Comparison of ENCODE assay signal across 16 cellular contexts in the genomic region with DNA sequence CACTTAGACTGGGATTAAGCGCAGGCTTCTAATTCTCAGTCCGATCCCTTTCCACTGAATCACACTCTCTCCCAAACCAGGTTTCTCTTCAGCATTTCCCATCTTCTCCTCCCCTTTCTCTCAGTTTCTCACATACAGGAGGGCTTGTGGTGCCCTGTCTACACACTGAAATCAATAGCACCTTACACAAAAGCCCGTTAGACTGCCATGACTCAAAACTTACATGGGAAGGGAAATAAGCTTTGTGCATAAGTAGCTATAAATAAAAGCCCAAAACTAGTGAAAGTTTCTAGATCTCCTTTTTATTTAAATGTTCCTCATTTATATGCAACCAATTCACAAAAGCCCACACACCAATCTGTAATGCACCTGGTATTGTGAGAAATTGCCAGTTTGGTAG.
DNase-seq lines count a peak whose midpoint lies in the region; ATAC-seq, FAIRE-seq and TF ChIP-seq lines count a peak whose summit lies in the region.
"Had no signal": no experiment of that assay in that cellular context is flagged by ENCODE, and none has a peak within 500 bp of the region (broad histone marks: within the 10 kb centered on the region; RNA-seq: fewer than 3 reads in every experiment).

No MANE protein-coding gene starts in this region.

- peaks cover 23% of the 10 kb centered on the region for H3K4me1 ChIP-seq in GM12878 (ENCODE audit: control insufficient read depth, insufficient read depth, low read length)

- no peaks in the 10 kb centered on the region for H3K9me3 Mint-ChIP-seq in activated naive CD4-positive, alpha-beta T cell treated with anti-CD3 and anti-CD28 coated beads for 36 hours
- H3K9me3 Mint-ChIP-seq in activated CD4-positive, alpha-beta memory T cell treated with anti-CD3 and anti-CD28 coated beads, Interleukin-2, amount 10 ng/mL, durations not matched to agents 7 days and 5 days = no peaks in the 10 kb centered on the region
- H3K9me3 Mint-ChIP-seq: IgD-negative memory B cell had no signal

- WGBS in GM12878 (ENCODE audit: insufficient coverage, insufficient replicate concordance, low lambda C conversion rate, missing lambda C conversion rate) = 41% methylated on average over 3 of the region's 3 CpGs

- no peak overlapping the region for H3K27ac ChIP-seq in GM12878 (ENCODE audit: control insufficient read depth, insufficient read depth)
- H3K27ac ChIP-seq: RWPE1 had no signal

- CTCF ChIA-PET in GM12878 (lab: Yijun Ruan, JAX) = no interaction called here
- CTCF ChIA-PET in activated naive CD4-positive, alpha-beta T cell treated with anti-CD3 and anti-CD28 coated beads for 36 hours (lab: Charles Lee) = no interaction called here
- CTCF ChIA-PET in activated CD4-positive, alpha-beta memory T cell treated with anti-CD3 and anti-CD28 coated beads, Interleukin-2, amount 10 ng/mL, durations not matched to agents 7 days and 5 days (lab: Charles Lee) = no interaction called here

- no peaks in the 10 kb centered on the region for H4K20me1 ChIP-seq in GM12878 (ENCODE audit: control insufficient read depth, insufficient read depth)

- H2AFZ ChIP-seq in GM12878 (ENCODE audit: control insufficient read depth, low read depth, low read length) = no peak overlapping the region

- no peaks in the 10 kb centered on the region for H3K9me3 ChIP-seq in GM12878 (replicated peaks; ENCODE audit: control insufficient read depth, insufficient read depth, low read length)

- no peak overlapping the region for H3K9ac ChIP-seq in GM12878 (ENCODE audit: control insufficient read depth, insufficient read depth, low read length)

- H3K4me2 ChIP-seq in GM12878 (ENCODE audit: control insufficient read depth, insufficient read depth) = no peak overlapping the region

- ATAC-seq in GM18868 (IDR thresholded peaks at IDR 0.05; ENCODE audit: unreplicated experiment) (peak; percentile 57), HG03432 (IDR thresholded peaks at IDR 0.05; ENCODE audit: unreplicated experiment) (peak; percentile 55), GM12878 (no peak)

- no peaks in the 10 kb centered on the region for H3K36me3 ChIP-seq in GM12878 (ENCODE audit: control insufficient read depth in 2 of 2, insufficient read depth in 2 of 2, low read length in 1 of 2)

- H3K27me3 ChIP-seq in GM12878 (replicated peaks in 1 of 2; ENCODE audit: control insufficient read depth in 2 of 2, insufficient read depth in 2 of 2, low read length in 1 of 2) = no peaks in the 10 kb centered on the region

- POLR2A ChIA-PET in GM12878 (lab: Charles Lee) = interaction anchor here (0.6 kb wide), 1 partner anchor 255 kb away, joined by 3 read pairs; no protein-coding TSS in a partner anchor
- POLR2A ChIA-PET in activated CD4-positive, alpha-beta memory T cell treated with anti-CD3 and anti-CD28 coated beads, Interleukin-2, amount 10 ng/mL, durations not matched to agents 7 days and 5 days (lab: Charles Lee) = no interaction called here

- no peaks in the 10 kb centered on the region for H3K36me3 Mint-ChIP-seq in activated naive CD4-positive, alpha-beta T cell treated with anti-CD3 and anti-CD28 coated beads for 36 hours (ENCODE audit: low read depth)
- H3K36me3 Mint-ChIP-seq in activated CD4-positive, alpha-beta memory T cell treated with anti-CD3 and anti-CD28 coated beads, Interleukin-2, amount 10 ng/mL, durations not matched to agents 7 days and 5 days (ENCODE audit: low read depth) = no peaks in the 10 kb centered on the region
- H3K36me3 Mint-ChIP-seq: CD4-positive, CD25-positive, alpha-beta regulatory T cell had no signal

- no peaks in the 10 kb centered on the region for H3K79me2 ChIP-seq in GM12878 (ENCODE audit: control insufficient read depth, insufficient read depth, low read length)

- H3K4me3 Mint-ChIP-seq in activated naive CD4-positive, alpha-beta T cell treated with anti-CD3 and anti-CD28 coated beads for 36 hours = no peak overlapping the region
- H3K4me3 Mint-ChIP-seq in activated CD4-positive, alpha-beta memory T cell treated with anti-CD3 and anti-CD28 coated beads, Interleukin-2, amount 10 ng/mL, durations not matched to agents 7 days and 5 days = no peak overlapping the region
- H3K4me3 Mint-ChIP-seq: CD4-positive, CD25-positive, alpha-beta regulatory T cell had no signal

- intact Hi-C loops in GM12878 (cut with micrococcal nuclease; ENCODE audit: unreplicated experiment) = no loop called here
- intact Hi-C loops in activated naive CD4-positive, alpha-beta T cell treated with anti-CD3 and anti-CD28 coated beads for 36 hours (cut with micrococcal nuclease) = no loop called here

- H3K4me3 ChIP-seq in GM12878 = no peak overlapping the region

- TF ChIP-seq CTCF in D721Med (IDR thresholded peaks at IDR 0.05; ENCODE audit: insufficient read depth, missing control alignments) (no peak), GM12878 (IDR thresholded peaks at IDR 0.05 in 2 of 3, conservative IDR thresholded peaks at IDR 0.05 in 1 of 3; ENCODE audit: control insufficient read depth in 2 of 3, extremely low read depth in 1 of 3, insufficient read depth in 1 of 3, low read depth in 3 of 3, low read length in 3 of 3) (no peak)

- no TSS peak for BruUV-seq in GM12878 (replicated peaks; lab: Mats Ljungman, UMichigan)

- no peaks in the 10 kb centered on the region for H3K4me1 Mint-ChIP-seq in activated naive CD4-positive, alpha-beta T cell treated with anti-CD3 and anti-CD28 coated beads for 36 hours (ENCODE audit: low read depth)
- H3K4me1 Mint-ChIP-seq in activated CD4-positive, alpha-beta memory T cell treated with anti-CD3 and anti-CD28 coated beads, Interleukin-2, amount 10 ng/mL, durations not matched to agents 7 days and 5 days = no peaks in the 10 kb centered on the region
- H3K4me1 Mint-ChIP-seq: CD4-positive, CD25-positive, alpha-beta regulatory T cell had no signal

- TF ChIP-seq RAD21 in GM12878 (IDR thresholded peaks at IDR 0.05; ENCODE audit: insufficient read depth, low read depth, low read length) = no peak

- peak; percentile 60 for FAIRE-seq in D721Med (lab: Jason Lieb, UNC)
- peak; percentile 59 for FAIRE-seq in GM12878 (lab: Jason Lieb, UNC)

- TF ChIP-seq EP300 in GM12878 (IDR thresholded peaks at IDR 0.05; ENCODE audit: borderline replicate concordance in 1 of 2, control insufficient read depth in 1 of 2, low read depth in 2 of 2, low read length in 2 of 2) = no peak

- in situ Hi-C loops in GM12878 (cut with MboI) = no loop called here

- RAD21 ChIA-PET in GM12878 (lab: Charles Lee; ENCODE audit: unreplicated experiment) = no interaction called here

- DNase-seq in D721Med (ENCODE audit: insufficient read length, low spot score) = no peak
- no peak for DNase-seq in GM12878 (ENCODE audit: low read depth, low spot score)
- DNase-seq in activated naive CD4-positive, alpha-beta T cell treated with anti-CD3 and anti-CD28 coated beads for 36 hours = no peak
- no peak for DNase-seq in activated CD4-positive, alpha-beta memory T cell treated with anti-CD3 and anti-CD28 coated beads, Interleukin-2, amount 10 ng/mL, durations not matched to agents 7 days and 5 days
- DNase-seq in cortex of kidney (lab: John Stamatoyannopoulos, UW) = no peak
- no peak for DNase-seq in stimulated activated CD4-positive, alpha-beta T cell treated with anti-CD3 and anti-CD28 coated beads, Interleukin-4, amount 100 ng/mL, for 24 hours
- DNase-seq: CD4-positive, CD25-positive, alpha-beta regulatory T cell; GOT3; NCI-H1417; NCI-H1930; NCI-H526 treated with DMSO at 0.1 percent for 48 hours; T-helper 2 cell had no signal

- no peak for TF ChIP-seq POLR2A in GM12878 (IDR thresholded peaks at IDR 0.05; ENCODE audit: low read depth, low read length)

- SMC1A ChIA-PET in GM12878 (lab: Charles Lee; ENCODE audit: uncharacterized antibody, unreplicated experiment) = interaction anchor here (0.9 to 2.2 kb wide), 3 partner anchors 11 to 250 kb away, joined by 3 to 6 read pairs (median 4); no protein-coding TSS in a partner anchor

- H3K27me3 Mint-ChIP-seq in activated naive CD4-positive, alpha-beta T cell treated with anti-CD3 and anti-CD28 coated beads for 36 hours (ENCODE audit: low read depth) = no peaks in the 10 kb centered on the region
- no peaks in the 10 kb centered on the region for H3K27me3 Mint-ChIP-seq in activated CD4-positive, alpha-beta memory T cell treated with anti-CD3 and anti-CD28 coated beads, Interleukin-2, amount 10 ng/mL, durations not matched to agents 7 days and 5 days
- H3K27me3 Mint-ChIP-seq: CD4-positive, CD25-positive, alpha-beta regulatory T cell; IgD-negative memory B cell had no signal

- no peak overlapping the region for H3K27ac Mint-ChIP-seq in activated naive CD4-positive, alpha-beta T cell treated with anti-CD3 and anti-CD28 coated beads for 36 hours
- H3K27ac Mint-ChIP-seq in activated CD4-positive, alpha-beta memory T cell treated with anti-CD3 and anti-CD28 coated beads, Interleukin-2, amount 10 ng/mL, durations not matched to agents 7 days and 5 days = no peak overlapping the region
- H3K27ac Mint-ChIP-seq: CD4-positive, CD25-positive, alpha-beta regulatory T cell had no signal

TF ChIP-seq in GM12878, 131 proteins besides CTCF, POLR2A, EP300 and RAD21 (continues in another document):
- no peak for TF ChIP-seq ZNF217 (IDR thresholded peaks at IDR 0.05)
- TF ChIP-seq, protein P1, sequence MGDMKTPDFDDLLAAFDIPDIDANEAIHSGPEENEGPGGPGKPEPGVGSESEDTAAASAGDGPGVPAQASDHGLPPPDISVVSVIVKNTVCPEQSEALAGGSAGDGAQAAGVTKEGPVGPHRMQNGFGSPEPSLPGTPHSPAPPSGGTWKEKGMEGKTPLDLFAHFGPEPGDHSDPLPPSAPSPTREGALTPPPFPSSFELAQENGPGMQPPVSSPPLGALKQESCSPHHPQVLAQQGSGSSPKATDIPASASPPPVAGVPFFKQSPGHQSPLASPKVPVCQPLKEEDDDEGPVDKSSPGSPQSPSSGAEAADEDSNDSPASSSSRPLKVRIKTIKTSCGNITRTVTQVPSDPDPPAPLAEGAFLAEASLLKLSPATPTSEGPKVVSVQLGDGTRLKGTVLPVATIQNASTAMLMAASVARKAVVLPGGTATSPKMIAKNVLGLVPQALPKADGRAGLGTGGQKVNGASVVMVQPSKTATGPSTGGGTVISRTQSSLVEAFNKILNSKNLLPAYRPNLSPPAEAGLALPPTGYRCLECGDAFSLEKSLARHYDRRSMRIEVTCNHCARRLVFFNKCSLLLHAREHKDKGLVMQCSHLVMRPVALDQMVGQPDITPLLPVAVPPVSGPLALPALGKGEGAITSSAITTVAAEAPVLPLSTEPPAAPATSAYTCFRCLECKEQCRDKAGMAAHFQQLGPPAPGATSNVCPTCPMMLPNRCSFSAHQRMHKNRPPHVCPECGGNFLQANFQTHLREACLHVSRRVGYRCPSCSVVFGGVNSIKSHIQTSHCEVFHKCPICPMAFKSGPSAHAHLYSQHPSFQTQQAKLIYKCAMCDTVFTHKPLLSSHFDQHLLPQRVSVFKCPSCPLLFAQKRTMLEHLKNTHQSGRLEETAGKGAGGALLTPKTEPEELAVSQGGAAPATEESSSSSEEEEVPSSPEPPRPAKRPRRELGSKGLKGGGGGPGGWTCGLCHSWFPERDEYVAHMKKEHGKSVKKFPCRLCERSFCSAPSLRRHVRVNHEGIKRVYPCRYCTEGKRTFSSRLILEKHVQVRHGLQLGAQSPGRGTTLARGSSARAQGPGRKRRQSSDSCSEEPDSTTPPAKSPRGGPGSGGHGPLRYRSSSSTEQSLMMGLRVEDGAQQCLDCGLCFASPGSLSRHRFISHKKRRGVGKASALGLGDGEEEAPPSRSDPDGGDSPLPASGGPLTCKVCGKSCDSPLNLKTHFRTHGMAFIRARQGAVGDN (IDR thresholded peaks at IDR 0.05) = no peak
